In the genomic region with DNA sequence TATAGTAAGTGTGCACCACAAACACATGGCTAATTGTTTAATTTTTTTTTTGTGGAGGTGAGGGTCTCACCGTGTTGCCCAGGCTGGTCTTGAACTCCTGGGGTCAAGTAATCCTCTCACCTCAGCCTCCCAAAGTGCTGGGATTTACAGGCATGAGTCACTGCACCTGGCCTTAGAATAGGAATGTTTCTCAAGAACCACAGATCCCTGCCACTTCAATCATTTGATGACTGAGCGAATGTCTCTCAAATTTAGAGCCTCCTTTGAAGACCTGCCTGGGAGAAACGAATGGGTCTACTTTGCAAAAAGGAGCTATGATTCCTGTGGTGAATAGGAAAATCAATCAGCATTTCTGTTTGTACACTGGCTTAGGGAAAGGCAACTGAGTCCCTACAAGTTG, we compare ENCODE assay signal across 28 cellular contexts.
"Had no signal": no experiment of that assay in that cellular context is flagged by ENCODE, and none has a peak within 500 bp of the region (broad histone marks: within the 10 kb centered on the region; RNA-seq: fewer than 3 reads in every experiment).

No MANE protein-coding gene starts in this region.

- H3K36me3 Mint-ChIP-seq: activated naive CD4-positive, alpha-beta T cell treated with anti-CD3 and anti-CD28 coated beads, Interleukin-2, amount 10 ng/mL, durations not matched to agents 7 days and 5 days; natural killer cell treated with Interleukin-12 subunit alpha and Interleukin-12 subunit beta and Interleukin-15 and Interleukin-18, amount 100 ng/mL, for 72 hours had no signal

- H3K27ac ChIP-seq: epithelial cell of prostate, heart left ventricle, neutrophil, ovary, prostate gland, right atrium auricular region, suprapubic skin, tibial artery, VCaP had no signal

- H3K36me3 ChIP-seq: heart left ventricle, neutrophil, ovary, prostate gland, right atrium auricular region, suprapubic skin, tibial artery had no signal

- H3K4me3 ChIP-seq: heart left ventricle, lung, mucosa of descending colon, ovary, prostate gland, right atrium auricular region, suprapubic skin, tibial artery had no signal

- H3K4me3 Mint-ChIP-seq: activated naive CD4-positive, alpha-beta T cell treated with anti-CD3 and anti-CD28 coated beads, Interleukin-2, amount 10 ng/mL, durations not matched to agents 7 days and 5 days; activated naive CD8-positive, alpha-beta T cell treated with anti-CD3 and anti-CD28 coated beads, Interleukin-2, amount 10 ng/mL, durations not matched to agents 7 days and 5 days; activated T-helper 1 cell treated with anti-CD3 and anti-CD28 coated beads, Interleukin-12 subunit alpha, Interleukin-12 subunit beta, Interleukin-2, Interleukin-4 antibody, amounts not matched to agents 30 ng/mL and 10 ng/mL and 1 ng/mL, durations not matched to agents 14 hours and 24 hours and 36 hours; central memory CD8-positive, alpha-beta T cell; dendritic cell treated with granulocyte-macrophage colony-stimulating factor and Interleukin-4, amounts not matched to agents 40 ng/mL and 50 ng/mL, for 4 days; endodermal cell; natural killer cell treated with Interleukin-12 subunit alpha and Interleukin-12 subunit beta and Interleukin-15 and Interleukin-18, amount 100 ng/mL, for 72 hours; stimulated activated naive B cell treated with anti-CD40 and anti-IgM and Interleukin-4, amounts not matched to agents 10 μg/mL and 1 μg/mL and 100 μg/mL, for 72 hours had no signal

- H3K27ac Mint-ChIP-seq: activated naive CD4-positive, alpha-beta T cell treated with anti-CD3 and anti-CD28 coated beads, Interleukin-2, amount 10 ng/mL, durations not matched to agents 7 days and 5 days; activated naive CD8-positive, alpha-beta T cell treated with anti-CD3 and anti-CD28 coated beads, Interleukin-2, amount 10 ng/mL, durations not matched to agents 7 days and 5 days; dendritic cell treated with granulocyte-macrophage colony-stimulating factor and Interleukin-4, amounts not matched to agents 40 ng/mL and 50 ng/mL, for 4 days; endodermal cell; natural killer cell treated with Interleukin-12 subunit alpha and Interleukin-12 subunit beta and Interleukin-15 and Interleukin-18, amount 100 ng/mL, for 72 hours; stimulated activated naive B cell treated with anti-CD40 and anti-IgM and Interleukin-4, amounts not matched to agents 10 μg/mL and 1 μg/mL and 100 μg/mL, for 72 hours had no signal

- ATAC-seq: heart left ventricle; mucosa of descending colon; natural killer cell treated with Interleukin-12 subunit alpha and Interleukin-12 subunit beta and Interleukin-15 and Interleukin-18, amount 100 ng/mL, for 72 hours; stimulated activated naive B cell treated with anti-CD40 and anti-IgM and Interleukin-4, amounts not matched to agents 10 μg/mL and 1 μg/mL and 100 μg/mL, for 72 hours had no signal

- H3K9me3 Mint-ChIP-seq: activated T-helper 1 cell treated with anti-CD3 and anti-CD28 coated beads, Interleukin-12 subunit alpha, Interleukin-12 subunit beta, Interleukin-2, Interleukin-4 antibody, amounts not matched to agents 30 ng/mL and 10 ng/mL and 1 ng/mL, durations not matched to agents 14 hours and 24 hours and 36 hours; central memory CD8-positive, alpha-beta T cell; dendritic cell treated with granulocyte-macrophage colony-stimulating factor and Interleukin-4, amounts not matched to agents 40 ng/mL and 50 ng/mL, for 4 days; natural killer cell treated with Interleukin-12 subunit alpha and Interleukin-12 subunit beta and Interleukin-15 and Interleukin-18, amount 100 ng/mL, for 72 hours had no signal

- H3K27me3 Mint-ChIP-seq: activated naive CD4-positive, alpha-beta T cell treated with anti-CD3 and anti-CD28 coated beads, Interleukin-2, amount 10 ng/mL, durations not matched to agents 7 days and 5 days; central memory CD8-positive, alpha-beta T cell; dendritic cell treated with granulocyte-macrophage colony-stimulating factor and Interleukin-4, amounts not matched to agents 40 ng/mL and 50 ng/mL, for 4 days had no signal

- H3K9me3 ChIP-seq: heart left ventricle, mucosa of descending colon, neutrophil, ovary, prostate gland, right atrium auricular region, suprapubic skin, tibial artery had no signal

- H3K4me1 ChIP-seq: heart left ventricle, prostate gland, right atrium auricular region, suprapubic skin, tibial artery had no signal

- DNase-seq: activated CD4-positive, alpha-beta T cell treated with anti-CD3 and anti-CD28 coated beads for 4 hours; activated CD4-positive, alpha-beta T cell treated with anti-CD3 and anti-CD28 coated beads, Interleukin-2, amount 50 U/mL, for 4 hours; activated gamma-delta T cell; activated naive CD4-positive, alpha-beta T cell treated with anti-CD3 and anti-CD28 coated beads, Interleukin-2, amount 10 ng/mL, durations not matched to agents 7 days and 5 days; activated naive CD8-positive, alpha-beta T cell treated with anti-CD3 and anti-CD28 coated beads, Interleukin-2, amount 10 ng/mL, durations not matched to agents 7 days and 5 days; activated T-cell treated with anti-CD3 and anti-CD28 coated beads for 4 hours; amniotic stem cell; endodermal cell; heart left ventricle; hypothalamus; kidney glomerular epithelial cell; mucosa of descending colon; ovary; stimulated activated CD4-positive, alpha-beta T cell treated with anti-CD3 and anti-CD28 coated beads, Interleukin-15, amount 100 ng/mL, for 24 hours; stimulated activated CD4-positive, alpha-beta T cell treated with anti-CD3 and anti-CD28 coated beads, Interleukin-2, amount 100 ng/mL, for 24 hours; stimulated activated naive B cell treated with anti-CD40 and anti-IgM and Interleukin-4, amounts not matched to agents 10 μg/mL and 1 μg/mL and 100 μg/mL, for 72 hours; tibial artery had no signal

- H3K27me3 ChIP-seq: heart left ventricle, neutrophil, ovary, right atrium auricular region, suprapubic skin, tibial artery had no signal
